ENCODE assay signal across 15 cellular contexts in the genomic region with DNA sequence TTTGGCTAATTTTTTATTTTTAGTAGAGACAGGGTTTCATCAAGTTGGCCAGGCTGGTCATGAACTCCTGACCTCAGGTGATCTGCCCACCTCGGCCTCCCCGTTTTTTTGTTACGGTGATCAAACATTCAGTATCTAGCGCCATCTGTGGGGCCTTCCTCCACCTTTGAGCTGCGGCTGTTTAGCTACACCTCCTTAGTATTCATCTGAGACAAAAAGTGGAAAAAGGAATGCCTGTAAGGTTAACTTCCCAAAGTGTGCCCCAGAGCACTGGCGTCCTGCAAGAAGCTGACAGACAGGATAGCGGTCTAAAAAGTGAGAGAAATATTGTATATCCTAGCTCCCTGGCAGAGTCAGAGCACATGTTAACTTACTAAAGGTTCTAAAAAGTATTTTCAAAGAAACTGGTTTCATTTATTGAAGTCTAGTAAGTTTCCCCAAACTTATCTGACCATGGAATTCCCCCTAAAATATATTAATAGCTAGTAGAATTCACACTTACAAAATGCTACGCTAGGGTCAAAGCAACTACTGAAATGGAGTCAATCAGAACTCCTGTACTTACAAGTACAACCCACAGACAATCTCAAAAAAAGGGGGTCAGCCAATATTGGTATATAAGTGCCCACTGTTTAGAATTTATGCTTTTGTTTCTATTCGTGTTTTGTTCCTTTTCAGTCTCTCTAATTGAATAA. TPM values are rescaled to one million over a fixed set of nuclear protein-coding genes. Genes with fewer than 3 reads are reported as not detected.
A peak's percentile ranks its signal among the peaks of the same experiment; 100 is the strongest.
DNase-seq lines count a peak whose midpoint lies in the region; ATAC-seq and TF ChIP-seq lines count a peak whose summit lies in the region.
"Had no signal": no experiment of that assay in that cellular context is flagged by ENCODE, and none has a peak within 500 bp of the region (broad histone marks: within the 10 kb centered on the region; RNA-seq: fewer than 3 reads in every experiment).

No MANE protein-coding gene starts in this region.

- H3K9me3 ChIP-seq in CD8-positive, alpha-beta T cell (ENCODE audit: low read length), result no peaks in the 10 kb centered on the region
- no peaks in the 10 kb centered on the region for H3K9me3 ChIP-seq in HCT116 (ENCODE audit: control insufficient read depth in 1 of 2, insufficient read depth in 1 of 2, low read depth in 1 of 2, low read length in 2 of 2)
- H3K9me3 ChIP-seq in smooth muscle cell (replicated peaks; ENCODE audit: low read depth), result no peaks in the 10 kb centered on the region
- H3K9me3 ChIP-seq: colonic mucosa had no signal

- no peak overlapping the region for H3K4me3 Mint-ChIP-seq in CD8-positive, alpha-beta T cell
- peak overlapping the region; percentile 51 for H3K4me3 Mint-ChIP-seq in activated T-cell treated with anti-CD3 and anti-CD28 coated beads, Interleukin-2, amount 50 U/mL, for 24 hours
- H3K4me3 Mint-ChIP-seq: IgD-negative memory B cell, naive B cell had no signal

- H3K79me2 ChIP-seq in HCT116 (ENCODE audit: insufficient read depth, low read length) (no peaks in the 10 kb centered on the region; the same call in 1 of the 2 replicates), smooth muscle cell (ENCODE audit: low read depth) (peaks cover 8% of the 10 kb centered on the region)

- CTCF ChIA-PET in CD8-positive, alpha-beta T cell (lab: Charles Lee), result interaction anchor here (0.8 to 1.9 kb wide), 10 partner anchors 10 to 234 kb away, joined by 3 to 6 read pairs (median 4); partner anchors contain the start of gene BORCS5
- CTCF ChIA-PET in HCT116 (lab: Charles Lee), result interaction anchor here (1.2 kb wide), 1 partner anchor 127 kb away, joined by 4 read pairs; no protein-coding TSS in a partner anchor
- CTCF ChIA-PET in HEK293T (lab: Yijun Ruan, JAX), result interaction anchor here (1.3 kb wide), 2 partner anchors 11 to 24 kb away, joined by 4 read pairs; no protein-coding TSS in a partner anchor

- WGBS in smooth muscle cell (ENCODE audit: low lambda C conversion rate), result 95% methylated on average over 9 of the region's 9 CpGs

- peak; percentile 39 for ATAC-seq in CD8-positive, alpha-beta T cell
- ATAC-seq in HCT116 (no peak), GM18909 (IDR thresholded peaks at IDR 0.05; ENCODE audit: poor library complexity, unreplicated experiment) (no peak)

- H3K27ac ChIP-seq in CD8-positive, alpha-beta T cell (ENCODE audit: low read depth, low read length), result no peak overlapping the region
- no peak overlapping the region for H3K27ac ChIP-seq in HCT116 (ENCODE audit: low read depth, low read length)
- no peak overlapping the region for H3K27ac ChIP-seq in smooth muscle cell (ENCODE audit: low read depth)
- H3K27ac ChIP-seq: C4-2B, colonic mucosa had no signal

- no peak overlapping the region for H3K9ac ChIP-seq in HCT116 (ENCODE audit: low read length)
- H3K9ac ChIP-seq in smooth muscle cell (ENCODE audit: low read depth), result no peak overlapping the region

- no peaks in the 10 kb centered on the region for H3K27me3 Mint-ChIP-seq in CD8-positive, alpha-beta T cell (ENCODE audit: low read depth)
- H3K27me3 Mint-ChIP-seq in activated T-cell treated with anti-CD3 and anti-CD28 coated beads, Interleukin-2, amount 50 U/mL, for 24 hours, result no peaks in the 10 kb centered on the region
- H3K27me3 Mint-ChIP-seq: IgD-negative memory B cell had no signal

- H3K27ac Mint-ChIP-seq in CD8-positive, alpha-beta T cell, result peak overlapping the region; percentile 83
- peak overlapping the region; percentile 92 for H3K27ac Mint-ChIP-seq in activated T-cell treated with anti-CD3 and anti-CD28 coated beads, Interleukin-2, amount 50 U/mL, for 24 hours
- H3K27ac Mint-ChIP-seq: IgD-negative memory B cell had no signal

- RAD21 ChIA-PET in HCT116 (lab: Charles Lee; ENCODE audit: low non-redundant PET in 1 of 2, low total read pairs in 2 of 2, uncharacterized antibody in 2 of 2, unreplicated experiment in 2 of 2), result no interaction called here

- peak; percentile 11; the same call in 1 of the 2 replicates for TF ChIP-seq RAD21 in HCT116 (IDR thresholded peaks at IDR 0.05; ENCODE audit: low read depth)

- peaks cover 52% of the 10 kb centered on the region for H3K4me1 Mint-ChIP-seq in CD8-positive, alpha-beta T cell (ENCODE audit: low read depth)
- H3K4me1 Mint-ChIP-seq in activated T-cell treated with anti-CD3 and anti-CD28 coated beads, Interleukin-2, amount 50 U/mL, for 24 hours (ENCODE audit: low read depth), result peaks cover 79% of the 10 kb centered on the region
- H3K4me1 Mint-ChIP-seq: naive B cell had no signal

- peak in 1 of 7 experiments; percentile 20 for DNase-seq in CD8-positive, alpha-beta T cell
- no peak for DNase-seq in HCT116 (ENCODE audit: low read depth, low spot score)
- DNase-seq in activated T-cell treated with anti-CD3 and anti-CD28 coated beads, Interleukin-2, amount 50 U/mL, for 24 hours, result peak; percentile 52
- peak; percentile 15 for DNase-seq in iPS DF 19.7 (ENCODE audit: low read depth, low spot score)
- no peak for DNase-seq in smooth muscle cell (lab: John Stamatoyannopoulos, UW; ENCODE audit: unreplicated experiment)
- DNase-seq in AG20443 (ENCODE audit: low spot score), result no peak
- no peak for DNase-seq in HEK293T (ENCODE audit: extremely low spot score)
- DNase-seq: activated gamma-delta T cell, colonic mucosa, kidney glomerular epithelial cell, naive B cell, NCI-H2029 treated with DMSO at 0.1 percent for 48 hours had no signal

- intact Hi-C loops in CD8-positive, alpha-beta T cell (cut with DNase I, micrococcal nuclease), result loop anchor here (1.0 to 5.0 kb wide), 2 partner anchors 126 to 127 kb away; no protein-coding TSS in a partner anchor
- intact Hi-C loops in HCT116 (cut with micrococcal nuclease), result no loop called here

- H2AFZ ChIP-seq in HCT116 (ENCODE audit: low read depth, low read length, poor library complexity, severe bottlenecking), result no peak overlapping the region
- H2AFZ ChIP-seq in smooth muscle cell (ENCODE audit: low read depth), result no peak overlapping the region

- no peak overlapping the region for H3K4me2 ChIP-seq in HCT116 (ENCODE audit: low read length)
- no peak overlapping the region for H3K4me2 ChIP-seq in smooth muscle cell

- H3K9me3 Mint-ChIP-seq in CD8-positive, alpha-beta T cell, result no peaks in the 10 kb centered on the region
- H3K9me3 Mint-ChIP-seq in activated T-cell treated with anti-CD3 and anti-CD28 coated beads, Interleukin-2, amount 50 U/mL, for 24 hours, result no peaks in the 10 kb centered on the region
- H3K9me3 Mint-ChIP-seq: IgD-negative memory B cell, naive B cell had no signal

- no peaks in the 10 kb centered on the region for H4K20me1 ChIP-seq in HCT116 (ENCODE audit: insufficient read depth)
- peaks cover 56% of the 10 kb centered on the region for H4K20me1 ChIP-seq in smooth muscle cell (ENCODE audit: low read depth)

- H3K27me3 ChIP-seq in CD8-positive, alpha-beta T cell (ENCODE audit: insufficient read depth, low read length), result no peaks in the 10 kb centered on the region
- H3K27me3 ChIP-seq in HCT116 (ENCODE audit: insufficient read depth, low read length) (no peaks in the 10 kb centered on the region), smooth muscle cell (ENCODE audit: low read depth) (no peaks in the 10 kb centered on the region)
- H3K27me3 ChIP-seq: colonic mucosa had no signal

- TF ChIP-seq CTCF in CD8-positive, alpha-beta T cell (IDR thresholded peaks at IDR 0.05), result no peak
- no peak for TF ChIP-seq CTCF in HCT116 (IDR thresholded peaks at IDR 0.05 in 2 of 3, conservative IDR thresholded peaks at IDR 0.05 in 1 of 3; ENCODE audit: borderline replicate concordance in 1 of 3, insufficient read depth in 1 of 3, low read depth in 2 of 3, low read length in 2 of 3)
- TF ChIP-seq CTCF in smooth muscle cell (IDR thresholded peaks at IDR 0.05; ENCODE audit: borderline replicate concordance, insufficient read depth, poor library complexity, severe bottlenecking), result no peak

- H3K36me3 Mint-ChIP-seq in CD8-positive, alpha-beta T cell, result peaks cover 34% of the 10 kb centered on the region
- H3K36me3 Mint-ChIP-seq in activated T-cell treated with anti-CD3 and anti-CD28 coated beads, Interleukin-2, amount 50 U/mL, for 24 hours (ENCODE audit: low read depth), result peaks cover 64% of the 10 kb centered on the region
- H3K36me3 Mint-ChIP-seq: IgD-negative memory B cell, naive B cell had no signal

- POLR2A ChIA-PET in CD8-positive, alpha-beta T cell (lab: Charles Lee), result interaction anchor here (0.7 to 1.4 kb wide), 4 partner anchors 9 to 284 kb away, joined by 3 read pairs; no protein-coding TSS in a partner anchor
- POLR2A ChIA-PET in HCT116 (lab: Charles Lee), result no interaction called here
- POLR2A ChIA-PET in HEK293T (lab: Yijun Ruan, JAX), result no interaction called here

- H3K4me3 ChIP-seq in CD8-positive, alpha-beta T cell (ENCODE audit: low read depth, low read length), result no peak overlapping the region
- H3K4me3 ChIP-seq in HCT116 (replicated peaks in 1 of 2; ENCODE audit: low read depth in 1 of 2, low read length in 2 of 2) (no peak overlapping the region), smooth muscle cell (no peak overlapping the region)
- H3K4me3 ChIP-seq: colonic mucosa had no signal

- no TSS peak for BruUV-seq in HCT116 (replicated peaks; lab: Mats Ljungman, UMichigan)

- peaks cover 13% of the 10 kb centered on the region for H3F3A ChIP-seq in smooth muscle cell (ENCODE audit: low read depth)

- no peak for TF ChIP-seq POLR2A in HCT116 (IDR thresholded peaks at IDR 0.05; ENCODE audit: borderline replicate concordance, extremely low read depth, insufficient read depth, insufficient read length)

- H3K9me2 ChIP-seq in HCT116 (ENCODE audit: insufficient read depth), result no peaks in the 10 kb centered on the region

- no peaks in the 10 kb centered on the region for H3K4me1 ChIP-seq in CD8-positive, alpha-beta T cell (ENCODE audit: insufficient read depth, low read length)
- H3K4me1 ChIP-seq in HCT116 (ENCODE audit: control insufficient read depth in 1 of 2, insufficient read depth in 2 of 2, low read length in 2 of 2) (0 out of 4 replicates have a peak, but pooled peaks cover 0 to 4% of the 10 kb centered on the region in 2 experiments), smooth muscle cell (ENCODE audit: low read depth) (peaks cover 21% of the 10 kb centered on the region)
- H3K4me1 ChIP-seq: colonic mucosa had no signal

- H3K36me3 ChIP-seq in CD8-positive, alpha-beta T cell (ENCODE audit: insufficient read depth, low read length), result no peaks in the 10 kb centered on the region
- no peaks in the 10 kb centered on the region for H3K36me3 ChIP-seq in HCT116 (ENCODE audit: control insufficient read depth in 1 of 2, insufficient read depth in 2 of 2, low read length in 2 of 2)
- H3K36me3 ChIP-seq in smooth muscle cell (ENCODE audit: low read depth), result no peaks in the 10 kb centered on the region
- H3K36me3 ChIP-seq: colonic mucosa had no signal

TF ChIP-seq in HCT116, 20 proteins besides CTCF, POLR2A, EP300 and RAD21 (continues in another document):
- no peak for TF ChIP-seq EZH2phosphoT487 (IDR thresholded peaks at IDR 0.05; ENCODE audit: borderline replicate concordance)
- no peak for TF ChIP-seq CBX3 (IDR thresholded peaks at IDR 0.05; ENCODE audit: low read depth)

TF ChIP-seq in HEK293T, 16 proteins besides CTCF, POLR2A, EP300 and RAD21 (continues in another document):
- TF ChIP-seq LEF1 (IDR thresholded peaks at IDR 0.05; ENCODE audit: borderline replicate concordance) (no peak), NFRKB (IDR thresholded peaks at IDR 0.05) (no peak)

RNA-seq across cellular contexts. Expression of gene DUSP16, which starts 59.1 kb away (rescaled TPM):
- total RNA-seq in CD8-positive, alpha-beta T cell, result 10 to 100 TPM; 27.9 to 34.1 TPM
- total RNA-seq in HCT116 (2021; ENCODE audit: unreplicated experiment) (13.4 TPM), smooth muscle cell (10.8 and 13.0 TPM in 2 replicates)
- polyA plus RNA-seq in HCT116 (2012), result 7.4 and 7.7 TPM in 2 replicates
- 1.2 and 2.0 TPM in 2 replicates for polyA plus RNA-seq in smooth muscle cell

Comparison
In these comparisons a context has a peak if more than half of its experiments do, and no peak if none do; other contexts are left out.
1. DNase-seq: peak in activated T-cell treated with anti-CD3 and anti-CD28 coated beads, Interleukin-2, amount 50 U/mL, for 24 hours (single experiment) and iPS DF 19.7 (single experiment); none in HCT116 (single experiment), smooth muscle cell (single experiment), AG20443 (single experiment) and HEK293T (single experiment).